Comparison of ENCODE assay signal across 9 cellular contexts in the genomic region with DNA sequence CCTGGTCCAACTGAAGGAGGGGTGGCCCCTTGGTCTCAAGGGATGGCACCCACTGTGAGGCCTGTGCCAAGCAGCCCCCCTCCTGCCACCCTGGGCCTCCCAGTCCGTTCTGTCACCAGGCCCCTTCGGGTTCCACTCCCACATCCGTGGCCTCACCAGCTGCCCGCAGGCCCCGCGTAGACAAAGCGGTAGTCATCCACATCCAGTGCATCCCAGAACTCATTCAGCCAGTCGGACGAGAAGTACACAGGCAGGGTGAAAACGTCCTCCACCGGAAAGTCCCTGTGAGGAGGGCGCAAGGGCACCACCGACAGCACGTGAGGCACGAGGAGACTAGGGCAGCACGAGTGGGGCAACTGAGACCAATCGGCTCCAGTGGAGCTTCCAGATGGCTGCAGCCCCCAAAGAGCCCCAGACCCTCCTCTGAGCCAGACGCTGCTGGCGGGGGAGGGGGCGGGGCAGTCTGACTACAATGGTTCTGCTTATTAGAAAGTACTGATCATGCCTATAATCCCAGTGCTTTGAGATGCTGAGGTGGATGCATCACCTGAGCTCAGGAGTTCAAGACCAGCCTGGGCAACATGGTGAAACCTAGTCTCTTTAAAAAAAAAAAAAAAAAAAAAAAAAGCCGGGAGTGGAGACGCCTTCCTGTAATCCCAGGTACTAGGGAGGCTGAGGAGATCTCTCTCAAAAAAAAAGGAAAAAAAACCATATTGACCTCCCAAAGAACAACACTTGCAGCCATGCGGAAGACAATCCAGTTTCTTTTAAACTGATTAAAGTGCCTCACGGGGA. TPM values are rescaled to one million over a fixed set of nuclear protein-coding genes. Genes with fewer than 3 reads are reported as not detected.
DNase-seq lines count a peak whose midpoint lies in the region; ATAC-seq and TF ChIP-seq lines count a peak whose summit lies in the region.
"Had no signal": no experiment of that assay in that cellular context is flagged by ENCODE, and none has a peak within 500 bp of the region (broad histone marks: within the 10 kb centered on the region; RNA-seq: fewer than 3 reads in every experiment).

No MANE protein-coding gene starts in this region.

- peaks cover 6 to 26% of the 10 kb centered on the region in 2 experiments for H3K36me3 ChIP-seq in SK-N-SH (replicated peaks in 1 of 2; ENCODE audit: control insufficient read depth in 1 of 2, insufficient read depth in 2 of 2, low read length in 1 of 2)
- H3K36me3 ChIP-seq in iPS-18a (ENCODE audit: control insufficient read depth, low read depth, low read length): peaks cover 16% of the 10 kb centered on the region
- peaks cover 15 to 16% of the 10 kb centered on the region in 2 donors for H3K36me3 ChIP-seq in stomach smooth muscle (ENCODE audit: control insufficient read depth in 2 of 2, insufficient read depth in 2 of 2, low read length in 2 of 2)

- H3K4me2 ChIP-seq in SK-N-SH: peak overlapping the region; percentile 100

- H3K27me3 Mint-ChIP-seq in activated naive CD8-positive, alpha-beta T cell treated with anti-CD3 and anti-CD28 coated beads for 36 hours: no peaks in the 10 kb centered on the region

- peaks cover 7 to 33% of the 10 kb centered on the region in 2 experiments; a peak in 3 of 4 replicates for H3K4me1 ChIP-seq in SK-N-SH (ENCODE audit: control insufficient read depth in 1 of 2, insufficient read depth in 2 of 2, low read depth in 1 of 2, low read length in 1 of 2)
- peaks cover 6% of the 10 kb centered on the region for H3K4me1 ChIP-seq in iPS-18a (ENCODE audit: control insufficient read depth, low read depth, low read length)
- peaks cover 56% of the 10 kb centered on the region for H3K4me1 ChIP-seq in stomach smooth muscle (ENCODE audit: control insufficient read depth, insufficient read depth, low read length)

- no peak for DNase-seq in SK-N-SH
- DNase-seq in activated naive CD8-positive, alpha-beta T cell treated with anti-CD3 and anti-CD28 coated beads for 36 hours: no peak
- no peak for DNase-seq in NCI-H345 treated with DMSO at 0.1 percent for 48 hours (lab: John Stamatoyannopoulos, UW; ENCODE audit: unreplicated experiment)
- DNase-seq: ACHN had no signal

- peaks cover 61% of the 10 kb centered on the region for H3K79me2 ChIP-seq in SK-N-SH (ENCODE audit: insufficient read depth)

- TF ChIP-seq CTCF in SK-N-SH (IDR thresholded peaks at IDR 0.05): no peak

- CTCF ChIA-PET in SK-N-SH (lab: Yijun Ruan, JAX): interaction anchor here (1.2 kb wide), 1 partner anchor 212 kb away, joined by 3 read pairs; no protein-coding TSS in a partner anchor

- H3K36me3 Mint-ChIP-seq in activated naive CD8-positive, alpha-beta T cell treated with anti-CD3 and anti-CD28 coated beads for 36 hours: peaks cover 7% of the 10 kb centered on the region

- peaks cover 8% of the 10 kb centered on the region; the same call in 1 of the 2 replicates for H4K20me1 ChIP-seq in SK-N-SH (ENCODE audit: insufficient read depth)

- no peak for ATAC-seq in SK-N-SH treated with all-trans-retinoic acid at 6 μM for 48 hours
- no peak for ATAC-seq in GM18519 (IDR thresholded peaks at IDR 0.05; ENCODE audit: low FRiP score, unreplicated experiment)
- no peak for ATAC-seq in GM18502 (IDR thresholded peaks at IDR 0.05; ENCODE audit: poor library complexity, unreplicated experiment)

- no peaks in the 10 kb centered on the region for H3K9me3 Mint-ChIP-seq in activated naive CD8-positive, alpha-beta T cell treated with anti-CD3 and anti-CD28 coated beads for 36 hours

- no peak overlapping the region for H3K27ac ChIP-seq in SK-N-SH (ENCODE audit: low read depth in 2 of 2, low read length in 1 of 2)
- H3K27ac ChIP-seq in iPS-18a (ENCODE audit: low read length): no peak overlapping the region
- no peak overlapping the region for H3K27ac ChIP-seq in stomach smooth muscle (ENCODE audit: low read length)

- TF ChIP-seq RAD21 in SK-N-SH (IDR thresholded peaks at IDR 0.05; ENCODE audit: low read length): no peak

- TF ChIP-seq EP300 in SK-N-SH (IDR thresholded peaks at IDR 0.05; ENCODE audit: borderline replicate concordance in 1 of 2, low read depth in 1 of 2, low read length in 1 of 2): no peak

- peak overlapping the region; percentile 95 for H3K4me3 Mint-ChIP-seq in activated naive CD8-positive, alpha-beta T cell treated with anti-CD3 and anti-CD28 coated beads for 36 hours

- H3K27ac Mint-ChIP-seq in activated naive CD8-positive, alpha-beta T cell treated with anti-CD3 and anti-CD28 coated beads for 36 hours: peak overlapping the region; percentile 85

- peaks cover 28% of the 10 kb centered on the region for H3K4me1 Mint-ChIP-seq in activated naive CD8-positive, alpha-beta T cell treated with anti-CD3 and anti-CD28 coated beads for 36 hours

- H3K9me2 ChIP-seq in SK-N-SH: no peaks in the 10 kb centered on the region

- H3K9ac ChIP-seq in SK-N-SH (peak overlapping the region; percentile 89), iPS-18a (ENCODE audit: low read length) (peak overlapping the region; percentile 75), stomach smooth muscle (ENCODE audit: low read length in 2 of 2) (peak overlapping the region; percentile 68 to 90)

- WGBS in SK-N-SH (ENCODE audit: low lambda C conversion rate): 80% methylated on average over 20 of the region's 24 CpGs

- no peaks in the 10 kb centered on the region for H3K27me3 ChIP-seq in SK-N-SH (ENCODE audit: insufficient read depth)
- no peaks in the 10 kb centered on the region for H3K27me3 ChIP-seq in iPS-18a (ENCODE audit: control insufficient read depth, insufficient read depth, low read length)
- no peaks in the 10 kb centered on the region for H3K27me3 ChIP-seq in stomach smooth muscle (ENCODE audit: control insufficient read depth in 1 of 2, insufficient read depth in 2 of 2, low read length in 2 of 2)

- no peaks in the 10 kb centered on the region for H3F3A ChIP-seq in SK-N-SH (replicated peaks; ENCODE audit: insufficient read depth)

- H3K9me3 ChIP-seq in SK-N-SH (no peaks in the 10 kb centered on the region), iPS-18a (ENCODE audit: control insufficient read depth, low read depth, low read length) (no peaks in the 10 kb centered on the region), stomach smooth muscle (ENCODE audit: control insufficient read depth in 2 of 2, low read length in 2 of 2) (no peaks in the 10 kb centered on the region)

- H3K4me3 ChIP-seq in SK-N-SH (ENCODE audit: low read depth in 2 of 2, low read length in 1 of 2): peak overlapping the region; percentile 63 to 97
- peak overlapping the region; percentile 89 for H3K4me3 ChIP-seq in iPS-18a (ENCODE audit: low read length)
- H3K4me3 ChIP-seq in stomach smooth muscle (ENCODE audit: low read length in 2 of 2): peak overlapping the region; percentile 88

- H2AFZ ChIP-seq in SK-N-SH (ENCODE audit: low read depth): no peak overlapping the region

- POLR2A ChIA-PET in SK-N-SH (lab: Yijun Ruan, JAX): no interaction called here

TF ChIP-seq in SK-N-SH, 30 proteins besides CTCF, POLR2A, EP300 and RAD21 (continues in another document):
- TF ChIP-seq FOXJ3 (CRISPR knock-in tag; IDR thresholded peaks at IDR 0.05) (no peak), ELF1 (IDR thresholded peaks at IDR 0.05) (no peak), TAF1 (IDR thresholded peaks at IDR 0.05; ENCODE audit: borderline replicate concordance, low read depth, low read length) (no peak), FOSL2 (IDR thresholded peaks at IDR 0.05; ENCODE audit: borderline replicate concordance, low read depth) (no peak), FOXM1 (IDR thresholded peaks at IDR 0.05; ENCODE audit: low read depth) (no peak)

TF ChIP-seq in SK-N-SH treated with all-trans-retinoic acid at 6 μM for 48 hours, 23 proteins besides CTCF, POLR2A, EP300 and RAD21 (continues in another document):
- TF ChIP-seq SNAI2 (CRISPR knock-in tag; IDR thresholded peaks at IDR 0.05) (no peak), BACH2 (CRISPR knock-in tag; IDR thresholded peaks at IDR 0.05; ENCODE audit: borderline replicate concordance) (no peak), ZFP3 (CRISPR knock-in tag; IDR thresholded peaks at IDR 0.05) (no peak), TCF4 (CRISPR knock-in tag; IDR thresholded peaks at IDR 0.05; ENCODE audit: borderline replicate concordance) (no peak), RARB (CRISPR knock-in tag; IDR thresholded peaks at IDR 0.05) (no peak)
- TF ChIP-seq, protein P1, sequence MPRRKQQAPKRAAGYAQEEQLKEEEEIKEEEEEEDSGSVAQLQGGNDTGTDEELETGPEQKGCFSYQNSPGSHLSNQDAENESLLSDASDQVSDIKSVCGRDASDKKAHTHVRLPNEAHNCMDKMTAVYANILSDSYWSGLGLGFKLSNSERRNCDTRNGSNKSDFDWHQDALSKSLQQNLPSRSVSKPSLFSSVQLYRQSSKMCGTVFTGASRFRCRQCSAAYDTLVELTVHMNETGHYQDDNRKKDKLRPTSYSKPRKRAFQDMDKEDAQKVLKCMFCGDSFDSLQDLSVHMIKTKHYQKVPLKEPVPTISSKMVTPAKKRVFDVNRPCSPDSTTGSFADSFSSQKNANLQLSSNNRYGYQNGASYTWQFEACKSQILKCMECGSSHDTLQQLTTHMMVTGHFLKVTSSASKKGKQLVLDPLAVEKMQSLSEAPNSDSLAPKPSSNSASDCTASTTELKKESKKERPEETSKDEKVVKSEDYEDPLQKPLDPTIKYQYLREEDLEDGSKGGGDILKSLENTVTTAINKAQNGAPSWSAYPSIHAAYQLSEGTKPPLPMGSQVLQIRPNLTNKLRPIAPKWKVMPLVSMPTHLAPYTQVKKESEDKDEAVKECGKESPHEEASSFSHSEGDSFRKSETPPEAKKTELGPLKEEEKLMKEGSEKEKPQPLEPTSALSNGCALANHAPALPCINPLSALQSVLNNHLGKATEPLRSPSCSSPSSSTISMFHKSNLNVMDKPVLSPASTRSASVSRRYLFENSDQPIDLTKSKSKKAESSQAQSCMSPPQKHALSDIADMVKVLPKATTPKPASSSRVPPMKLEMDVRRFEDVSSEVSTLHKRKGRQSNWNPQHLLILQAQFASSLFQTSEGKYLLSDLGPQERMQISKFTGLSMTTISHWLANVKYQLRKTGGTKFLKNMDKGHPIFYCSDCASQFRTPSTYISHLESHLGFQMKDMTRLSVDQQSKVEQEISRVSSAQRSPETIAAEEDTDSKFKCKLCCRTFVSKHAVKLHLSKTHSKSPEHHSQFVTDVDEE (CRISPR knock-in tag; IDR thresholded peaks at IDR 0.05): no peak

RNA-seq across cellular contexts. Expression of a gene that starts 1.2 kb away (rescaled TPM):
- polyA plus RNA-seq in SK-N-SH (2012; rRNA removed): 15.0 and 16.6 TPM in 2 replicates
- 5.9 and 11.5 TPM in 2 replicates for polyA plus RNA-seq in SK-N-SH (2012; cell fraction: cytosol; rRNA removed)
- 24.2 and 29.6 TPM in 2 replicates for polyA plus RNA-seq in SK-N-SH (2012; cell fraction: nucleus; rRNA removed)
- 10 to 100 TPM; 24.1 to 27.9 TPM for total RNA-seq in activated naive CD8-positive, alpha-beta T cell treated with anti-CD3 and anti-CD28 coated beads for 36 hours

RNA-seq across cellular contexts. Expression of a gene that starts 1.3 kb away (rescaled TPM):
- 44.0 and 45.6 TPM in 2 replicates for polyA plus RNA-seq in SK-N-SH (2012; rRNA removed)
- 41.0 and 45.9 TPM in 2 replicates for polyA plus RNA-seq in SK-N-SH (2012; cell fraction: cytosol; rRNA removed)
- 32.7 and 40.3 TPM in 2 replicates for polyA plus RNA-seq in SK-N-SH (2012; cell fraction: nucleus; rRNA removed)
- total RNA-seq in activated naive CD8-positive, alpha-beta T cell treated with anti-CD3 and anti-CD28 coated beads for 36 hours: 10 to 100 TPM; 24.1 to 30.5 TPM
